In genomic region chr11:282171-282570, GRCh38 we compare ENCODE assay signal across 13 cellular contexts. TPM values are rescaled to one million over a fixed set of nuclear protein-coding genes. Genes with fewer than 3 reads are reported as not detected.
A peak's percentile ranks its signal among the peaks of the same experiment; 100 is the strongest.
DNase-seq lines count a peak whose midpoint lies in the region; ATAC-seq, FAIRE-seq and TF ChIP-seq lines count a peak whose summit lies in the region.
"Had no signal": no experiment of that assay in that cellular context is flagged by ENCODE, and none has a peak within 500 bp of the region (broad histone marks: within the 10 kb centered on the region; RNA-seq: fewer than 3 reads in every experiment).

No MANE protein-coding gene starts in this region.

- DNase-seq in activated effector memory CD4-positive, alpha-beta T cell treated with anti-CD3 and anti-CD28 coated beads, Interleukin-2, amount 50 U/mL, for 16 hours = peak; percentile 48
- DNase-seq in activated effector memory CD4-positive, alpha-beta T cell treated with Interleukin-2 at 50 U/mL for 16 hours = no peak
- DNase-seq in activated CD4-positive, alpha-beta memory T cell treated with anti-CD3 and anti-CD28 coated beads, Interleukin-2, amount 10 ng/mL, durations not matched to agents 7 days and 5 days = peak; percentile 10
- DNase-seq in kidney = peak; percentile 60
- no peak for DNase-seq in Karpas-422
- no peak for DNase-seq in HT-29 (ENCODE audit: low spot score)
- DNase-seq: GOT3, lower lobe of right lung, occipital lobe, SHP77 treated with DMSO at 0.1 percent for 48 hours had no signal

- peak overlapping the region; percentile 66 for H3K4me3 Mint-ChIP-seq in activated CD4-positive, alpha-beta memory T cell treated with anti-CD3 and anti-CD28 coated beads, Interleukin-2, amount 10 ng/mL, durations not matched to agents 7 days and 5 days
- H3K4me3 Mint-ChIP-seq in stimulated activated memory B cell treated with anti-CD40 and anti-IgM and Interleukin-4, amounts not matched to agents 10 μg/mL and 1 μg/mL and 100 μg/mL, for 72 hours = peak overlapping the region; percentile 46

- H3K36me3 ChIP-seq in kidney (ENCODE audit: control insufficient read depth in 1 of 2, insufficient read depth in 2 of 2, low read length in 2 of 2) (no peaks in the 10 kb centered on the region), Karpas-422 (ENCODE audit: insufficient read depth, low read length) (no peaks in the 10 kb centered on the region)
- H3K36me3 ChIP-seq: lower lobe of right lung had no signal

- intact Hi-C loops in kidney (cut with DNase I) = no loop called here

- H3K4me1 ChIP-seq in kidney (ENCODE audit: control insufficient read depth in 1 of 2, insufficient read depth in 1 of 2, low read depth in 1 of 2, low read length in 2 of 2) = peaks cover 0 to 14% of the 10 kb centered on the region in 2 donors
- H3K4me1 ChIP-seq in Karpas-422 (ENCODE audit: low read length) = no peaks in the 10 kb centered on the region

- no peak overlapping the region for H3K4me3 ChIP-seq in kidney (ENCODE audit: low read length in 2 of 2)
- no peak overlapping the region for H3K4me3 ChIP-seq in Karpas-422 (ENCODE audit: low read length)
- H3K4me3 ChIP-seq: smooth muscle cell had no signal

- no peak overlapping the region for H3K9ac ChIP-seq in kidney (ENCODE audit: low read length in 2 of 2)
- H3K9ac ChIP-seq in Karpas-422 (ENCODE audit: low read length) = no peak overlapping the region

- H3K27me3 ChIP-seq in Karpas-422 (ENCODE audit: low read length) = no peaks in the 10 kb centered on the region

- FAIRE-seq in kidney (lab: Jason Lieb, UNC) = no peak

- no peak overlapping the region for H3K27ac ChIP-seq in kidney (ENCODE audit: low read depth in 2 of 2, low read length in 2 of 2)
- no peak overlapping the region for H3K27ac ChIP-seq in Karpas-422 (ENCODE audit: low read length)
- H3K27ac ChIP-seq: lower lobe of right lung had no signal

- H3K36me3 Mint-ChIP-seq in activated CD4-positive, alpha-beta memory T cell treated with anti-CD3 and anti-CD28 coated beads, Interleukin-2, amount 10 ng/mL, durations not matched to agents 7 days and 5 days (ENCODE audit: low read depth) = peaks cover 14% of the 10 kb centered on the region
- H3K36me3 Mint-ChIP-seq in stimulated activated memory B cell treated with anti-CD40 and anti-IgM and Interleukin-4, amounts not matched to agents 10 μg/mL and 1 μg/mL and 100 μg/mL, for 72 hours = no peaks in the 10 kb centered on the region

- H3K9me2 ChIP-seq in Karpas-422 (replicated peaks; ENCODE audit: insufficient read depth, low read length) = no peaks in the 10 kb centered on the region

- POLR2A ChIA-PET in activated CD4-positive, alpha-beta memory T cell treated with anti-CD3 and anti-CD28 coated beads, Interleukin-2, amount 10 ng/mL, durations not matched to agents 7 days and 5 days (lab: Charles Lee) = interaction anchor here (1.0 to 8.1 kb wide), 4 partner anchors 8 to 73 kb away, joined by 3 to 75 read pairs (median 10); no protein-coding TSS in a partner anchor

- peaks cover 4% of the 10 kb centered on the region for H3K9me3 Mint-ChIP-seq in activated CD4-positive, alpha-beta memory T cell treated with anti-CD3 and anti-CD28 coated beads, Interleukin-2, amount 10 ng/mL, durations not matched to agents 7 days and 5 days
- H3K9me3 Mint-ChIP-seq in stimulated activated memory B cell treated with anti-CD40 and anti-IgM and Interleukin-4, amounts not matched to agents 10 μg/mL and 1 μg/mL and 100 μg/mL, for 72 hours = no peaks in the 10 kb centered on the region

- no peak overlapping the region for H2AFZ ChIP-seq in Karpas-422 (ENCODE audit: low read length)

- CTCF ChIA-PET in activated CD4-positive, alpha-beta memory T cell treated with anti-CD3 and anti-CD28 coated beads, Interleukin-2, amount 10 ng/mL, durations not matched to agents 7 days and 5 days (lab: Charles Lee) = interaction anchor here (1.7 kb wide), 1 partner anchor 31 kb away, joined by 9 read pairs; no protein-coding TSS in a partner anchor

- no peaks in the 10 kb centered on the region for H3K9me3 ChIP-seq in kidney (ENCODE audit: control insufficient read depth in 1 of 2, low read length in 2 of 2)
- H3K9me3 ChIP-seq in Karpas-422 (ENCODE audit: low read length) = no peaks in the 10 kb centered on the region
- H3K9me3 ChIP-seq: lower lobe of right lung had no signal

- H3K4me2 ChIP-seq in Karpas-422 (ENCODE audit: low read depth, low read length, poor library complexity, severe bottlenecking) = no peak overlapping the region
- H3K4me2 ChIP-seq: smooth muscle cell had no signal

- H3K79me2 ChIP-seq in Karpas-422 (ENCODE audit: low read length) = no peaks in the 10 kb centered on the region

- H4K20me1 ChIP-seq in Karpas-422 (ENCODE audit: insufficient read depth, low read depth, low read length) = no peaks in the 10 kb centered on the region

- peaks cover 54% of the 10 kb centered on the region for H3K27me3 Mint-ChIP-seq in activated CD4-positive, alpha-beta memory T cell treated with anti-CD3 and anti-CD28 coated beads, Interleukin-2, amount 10 ng/mL, durations not matched to agents 7 days and 5 days
- H3K27me3 Mint-ChIP-seq in stimulated activated memory B cell treated with anti-CD40 and anti-IgM and Interleukin-4, amounts not matched to agents 10 μg/mL and 1 μg/mL and 100 μg/mL, for 72 hours = peaks cover 44% of the 10 kb centered on the region

- H3K27ac Mint-ChIP-seq in activated CD4-positive, alpha-beta memory T cell treated with anti-CD3 and anti-CD28 coated beads, Interleukin-2, amount 10 ng/mL, durations not matched to agents 7 days and 5 days = no peak overlapping the region
- H3K27ac Mint-ChIP-seq in stimulated activated memory B cell treated with anti-CD40 and anti-IgM and Interleukin-4, amounts not matched to agents 10 μg/mL and 1 μg/mL and 100 μg/mL, for 72 hours = no peak overlapping the region

- ATAC-seq in stimulated activated memory B cell treated with anti-CD40 and anti-IgM and Interleukin-4, amounts not matched to agents 10 μg/mL and 1 μg/mL and 100 μg/mL, for 72 hours = no peak
- ATAC-seq in HG02885 (IDR thresholded peaks at IDR 0.05; ENCODE audit: poor library complexity, unreplicated experiment) = no peak
- ATAC-seq: lower lobe of right lung had no signal

- TF ChIP-seq CTCF in kidney (IDR thresholded peaks at IDR 0.05; ENCODE audit: borderline replicate concordance, extremely low read depth, insufficient read depth) = no peak

- H3K4me1 Mint-ChIP-seq in activated CD4-positive, alpha-beta memory T cell treated with anti-CD3 and anti-CD28 coated beads, Interleukin-2, amount 10 ng/mL, durations not matched to agents 7 days and 5 days = peaks cover 53% of the 10 kb centered on the region
- peaks cover 51% of the 10 kb centered on the region for H3K4me1 Mint-ChIP-seq in stimulated activated memory B cell treated with anti-CD40 and anti-IgM and Interleukin-4, amounts not matched to agents 10 μg/mL and 1 μg/mL and 100 μg/mL, for 72 hours

RNA-seq across cellular contexts. Expression of gene NLRP6, which starts 4.0 kb away (rescaled TPM):
- 1 to 10 TPM; 2.5 TPM for total RNA-seq in activated CD4-positive, alpha-beta memory T cell treated with anti-CD3 and anti-CD28 coated beads, Interleukin-2, amount 10 ng/mL, durations not matched to agents 7 days and 5 days
- 1.6 TPM for total RNA-seq in kidney
- polyA plus RNA-seq in kidney (ENCODE audit: insufficient read depth, low read depth, low replicate concordance) = 0.32 TPM
- total RNA-seq in Karpas-422 (2014; rRNA removed; shearing (Covaris generic); ENCODE audit: low replicate concordance) = 0.11 TPM in 1 of 2 replicates, not detected in the other
- total RNA-seq in HT-29 (2014; rRNA removed; shearing (Covaris generic)) = not detected in 2 replicates
- total RNA-seq: occipital lobe, smooth muscle cell had no signal
- polyA plus RNA-seq: smooth muscle cell had no signal

RNA-seq across cellular contexts. Expression of gene PGGHG, which starts 6.8 kb away (rescaled TPM):
- total RNA-seq in activated CD4-positive, alpha-beta memory T cell treated with anti-CD3 and anti-CD28 coated beads, Interleukin-2, amount 10 ng/mL, durations not matched to agents 7 days and 5 days = 100 to 1,000 TPM; 113 to 117 TPM
- total RNA-seq in kidney = 64.1 TPM
- 16.1 TPM for polyA plus RNA-seq in kidney (ENCODE audit: insufficient read depth, low read depth, low replicate concordance)
- total RNA-seq in Karpas-422 (2014; rRNA removed; shearing (Covaris generic); ENCODE audit: low replicate concordance) = 17.0 and 24.2 TPM in 2 replicates
- total RNA-seq in HT-29 (2014; rRNA removed; shearing (Covaris generic)) = 175 and 194 TPM in 2 replicates

RNA-seq across cellular contexts. Expression of gene IFITM5, which starts 17.2 kb away (rescaled TPM):
- not detected for total RNA-seq in activated CD4-positive, alpha-beta memory T cell treated with anti-CD3 and anti-CD28 coated beads, Interleukin-2, amount 10 ng/mL, durations not matched to agents 7 days and 5 days
- not detected for total RNA-seq in kidney
- not detected for polyA plus RNA-seq in kidney (ENCODE audit: insufficient read depth, low read depth, low replicate concordance)
- total RNA-seq in Karpas-422 (2014; rRNA removed; shearing (Covaris generic); ENCODE audit: low replicate concordance) = not detected in 2 replicates
- not detected in 2 replicates for total RNA-seq in HT-29 (2014; rRNA removed; shearing (Covaris generic))
- total RNA-seq: lower lobe of right lung, occipital lobe, smooth muscle cell had no signal
- polyA plus RNA-seq: smooth muscle cell had no signal

RNA-seq across cellular contexts. Expression of gene IFITM2, which starts 25.4 kb away (rescaled TPM):
- total RNA-seq in activated CD4-positive, alpha-beta memory T cell treated with anti-CD3 and anti-CD28 coated beads, Interleukin-2, amount 10 ng/mL, durations not matched to agents 7 days and 5 days = 1,000 to 10,000 TPM; 1,637 to 1,643 TPM
- total RNA-seq in kidney = 1,111 TPM
- polyA plus RNA-seq in kidney (ENCODE audit: insufficient read depth, low read depth, low replicate concordance) = 814 TPM
- 18.5 and 19.4 TPM in 2 replicates for total RNA-seq in Karpas-422 (2014; rRNA removed; shearing (Covaris generic); ENCODE audit: low replicate concordance)
- 31.2 and 32.3 TPM in 2 replicates for total RNA-seq in HT-29 (2014; rRNA removed; shearing (Covaris generic))

RNA-seq across cellular contexts. Expression of gene IFITM1, which starts 31.7 kb away (rescaled TPM):
- total RNA-seq in activated CD4-positive, alpha-beta memory T cell treated with anti-CD3 and anti-CD28 coated beads, Interleukin-2, amount 10 ng/mL, durations not matched to agents 7 days and 5 days = 1,000 to 10,000 TPM; 1,010 to 1,055 TPM
- total RNA-seq in kidney = 440 TPM
- polyA plus RNA-seq in kidney (ENCODE audit: insufficient read depth, low read depth, low replicate concordance) = 248 TPM
- total RNA-seq in Karpas-422 (2014; rRNA removed; shearing (Covaris generic); ENCODE audit: low replicate concordance) = 125 and 216 TPM in 2 replicates
- 6.8 and 7.6 TPM in 2 replicates for total RNA-seq in HT-29 (2014; rRNA removed; shearing (Covaris generic))

Comparison
In these comparisons a context has a peak if more than half of its experiments do, and no peak if none do; other contexts are left out.
1. DNase-seq: peak in activated effector memory CD4-positive, alpha-beta T cell treated with anti-CD3 and anti-CD28 coated beads, Interleukin-2, amount 50 U/mL, for 16 hours (single experiment), activated CD4-positive, alpha-beta memory T cell treated with anti-CD3 and anti-CD28 coated beads, Interleukin-2, amount 10 ng/mL, durations not matched to agents 7 days and 5 days (single experiment) and kidney (single experiment); none in activated effector memory CD4-positive, alpha-beta T cell treated with Interleukin-2 at 50 U/mL for 16 hours (single experiment), Karpas-422 (single experiment) and HT-29 (single experiment).